ENCODE assay signal across 31 cellular contexts in the genomic region with DNA sequence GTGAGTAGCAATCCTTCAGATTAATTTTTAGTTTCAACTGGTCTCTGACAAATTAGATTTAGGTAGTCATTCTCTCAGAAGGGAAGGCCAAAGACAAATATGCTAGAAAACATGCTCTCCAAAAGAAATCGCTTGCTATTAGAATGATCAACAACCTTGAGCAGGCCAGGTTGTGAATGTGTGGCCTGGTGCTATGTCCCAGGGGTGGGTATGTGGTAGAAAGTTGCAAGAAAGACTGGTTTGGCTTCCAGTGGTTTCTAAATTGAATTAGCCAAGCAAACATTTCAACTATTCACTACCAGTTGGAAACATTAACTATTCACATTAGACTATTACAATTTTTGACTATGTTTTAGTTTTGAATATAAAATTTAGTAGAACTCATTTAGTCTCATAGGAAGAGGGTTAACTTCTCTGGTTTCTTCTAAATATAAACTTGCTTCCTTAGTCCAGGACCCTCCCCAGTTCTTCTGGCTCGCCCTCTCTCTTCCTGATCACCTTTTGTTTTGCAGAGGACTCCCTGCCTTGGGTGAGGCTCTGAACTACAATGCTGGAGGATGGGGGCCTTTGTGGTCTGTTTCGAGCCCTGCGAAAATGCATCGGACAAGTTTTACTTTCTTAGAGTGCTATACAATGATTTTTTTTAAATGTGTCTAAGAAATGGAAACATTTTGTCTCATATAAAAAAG.
A peak's percentile ranks its signal among the peaks of the same experiment; 100 is the strongest.
DNase-seq lines count a peak whose midpoint lies in the region; ATAC-seq and TF ChIP-seq lines count a peak whose summit lies in the region.
"Had no signal": no experiment of that assay in that cellular context is flagged by ENCODE, and none has a peak within 500 bp of the region (broad histone marks: within the 10 kb centered on the region; RNA-seq: fewer than 3 reads in every experiment).

No MANE protein-coding gene starts in this region.

- peak overlapping the region; percentile 77 for H2AFZ ChIP-seq in smooth muscle cell (ENCODE audit: low read depth)

- ATAC-seq in GM21447 (IDR thresholded peaks at IDR 0.05; ENCODE audit: unreplicated experiment) = no peak
- ATAC-seq: left cardiac atrium; right lobe of liver; stimulated activated naive CD8-positive, alpha-beta T cell treated with anti-CD3 and anti-CD28 coated beads, Interleukin-15, amount 100 ng/mL, for 72 hours had no signal

- H3K27ac ChIP-seq in HUES64 (ENCODE audit: low read depth, low read length) (peak overlapping the region; percentile 55; the same call in 1 of the 2 replicates), endodermal cell (ENCODE audit: low read depth, low read length) (no peak overlapping the region), smooth muscle cell (ENCODE audit: low read depth) (no peak overlapping the region), right atrium auricular region (no peak overlapping the region)
- H3K27ac ChIP-seq: KMS-11, right lobe of liver, thoracic aorta had no signal

- no peak overlapping the region for H3K4me2 ChIP-seq in smooth muscle cell
- H3K4me2 ChIP-seq: KMS-11 had no signal

- no peak for TF ChIP-seq CTCF in endodermal cell (conservative IDR thresholded peaks at IDR 0.05)
- TF ChIP-seq CTCF in smooth muscle cell (IDR thresholded peaks at IDR 0.05; ENCODE audit: borderline replicate concordance, insufficient read depth, poor library complexity, severe bottlenecking) = no peak
- TF ChIP-seq CTCF in right atrium auricular region (IDR thresholded peaks at IDR 0.05) = no peak

- 22% methylated on average over 5 of the region's 5 CpGs for WGBS in HUES64
- WGBS in endodermal cell (ENCODE audit: insufficient coverage in 1 of 2, insufficient read length in 1 of 2), 2 experiments = 14 to 44% methylated on average over 1 to 5 of the region's 5 CpGs
- 61% methylated on average over 5 of the region's 5 CpGs for WGBS in smooth muscle cell (ENCODE audit: low lambda C conversion rate)

- no peaks in the 10 kb centered on the region for H3K36me3 ChIP-seq in HUES64 (ENCODE audit: insufficient read depth, low read length)
- no peaks in the 10 kb centered on the region for H3K36me3 ChIP-seq in endodermal cell (ENCODE audit: control insufficient read depth, insufficient read depth, low read length)
- no peaks in the 10 kb centered on the region for H3K36me3 ChIP-seq in smooth muscle cell (ENCODE audit: low read depth)
- no peaks in the 10 kb centered on the region for H3K36me3 ChIP-seq in right atrium auricular region
- H3K36me3 ChIP-seq: right lobe of liver, thoracic aorta had no signal

- H3K4me1 ChIP-seq in HUES64 (ENCODE audit: insufficient read depth, low read length) (peaks cover 26% of the 10 kb centered on the region), endodermal cell (ENCODE audit: control insufficient read depth, insufficient read depth, low read length) (no peaks in the 10 kb centered on the region), smooth muscle cell (ENCODE audit: low read depth) (no peaks in the 10 kb centered on the region), right atrium auricular region (peaks cover 0 to 7% of the 10 kb centered on the region in 2 donors)
- H3K4me1 ChIP-seq: right lobe of liver had no signal

- peak overlapping the region; percentile 29 for H3K4me3 ChIP-seq in HUES64 (ENCODE audit: low read length)
- no peak overlapping the region for H3K4me3 ChIP-seq in endodermal cell (ENCODE audit: low read length)
- H3K4me3 ChIP-seq in smooth muscle cell = no peak overlapping the region
- no peak overlapping the region for H3K4me3 ChIP-seq in right atrium auricular region
- H3K4me3 ChIP-seq: right lobe of liver, thoracic aorta had no signal

- peaks cover 2% of the 10 kb centered on the region for H3K9me3 Mint-ChIP-seq in endodermal cell
- H3K9me3 Mint-ChIP-seq: immature natural killer cell; stimulated activated naive CD8-positive, alpha-beta T cell treated with anti-CD3 and anti-CD28 coated beads, Interleukin-15, amount 100 ng/mL, for 72 hours had no signal

- no peaks in the 10 kb centered on the region for H4K20me1 ChIP-seq in smooth muscle cell (ENCODE audit: low read depth)

- no peak overlapping the region for H3K4me3 Mint-ChIP-seq in endodermal cell
- H3K4me3 Mint-ChIP-seq: activated naive CD8-positive, alpha-beta T cell; immature natural killer cell; stimulated activated naive CD8-positive, alpha-beta T cell treated with anti-CD3 and anti-CD28 coated beads, Interleukin-15, amount 100 ng/mL, for 72 hours had no signal

- peak; percentile 77 for DNase-seq in endodermal cell
- peak; percentile 68 for DNase-seq in iPS-NIHi11 (ENCODE audit: low spot score)
- no peak for DNase-seq in smooth muscle cell (lab: John Stamatoyannopoulos, UW; ENCODE audit: unreplicated experiment)
- DNase-seq in DMS 273 treated with DMSO at 0.1 percent for 48 hours (lab: John Stamatoyannopoulos, UW) = no peak
- no peak for DNase-seq in nucleus accumbens (lab: John Stamatoyannopoulos, UW)
- DNase-seq in right atrium auricular region (ENCODE audit: low spot score) = no peak
- DNase-seq: activated CD4-positive, alpha-beta T cell treated with anti-CD3 and anti-CD28 coated beads for 4 hours; activated effector memory CD4-positive, alpha-beta T cell treated with Interleukin-2 at 50 U/mL for 16 hours; activated T-cell treated with anti-CD3 and anti-CD28 coated beads, Interleukin-2, amount 50 U/mL, for 1 hour; anterior cingulate cortex; C1 segment of cervical spinal cord; COR-L47; DMS53; GDM1; immature natural killer cell; left cardiac atrium; MM.1S; NCI-H1417 treated with DMSO at 0.1 percent for 48 hours; NCI-H2081; NCI-H226; NCI-H69; right lobe of liver; SHP77; stimulated activated CD4-positive, alpha-beta T cell treated with anti-CD3 and anti-CD28 coated beads, Interleukin-12 subunit alpha, Interleukin-12 subunit beta, amount 100 ng/mL, for 4 hours; stimulated activated CD4-positive, alpha-beta T cell treated with anti-CD3 and anti-CD28 coated beads, Interleukin-2, amount 100 ng/mL, for 48 hours; stimulated activated naive CD8-positive, alpha-beta T cell treated with anti-CD3 and anti-CD28 coated beads, Interleukin-15, amount 100 ng/mL, for 72 hours had no signal

- no peaks in the 10 kb centered on the region for H3K9me3 ChIP-seq in HUES64 (ENCODE audit: insufficient read depth, low read depth, low read length)
- no peaks in the 10 kb centered on the region for H3K9me3 ChIP-seq in endodermal cell (ENCODE audit: control insufficient read depth, low read length)
- H3K9me3 ChIP-seq in smooth muscle cell (replicated peaks; ENCODE audit: low read depth) = no peaks in the 10 kb centered on the region
- no peaks in the 10 kb centered on the region for H3K9me3 ChIP-seq in right atrium auricular region
- H3K9me3 ChIP-seq: right lobe of liver, thoracic aorta had no signal

- no peaks in the 10 kb centered on the region for H3K79me2 ChIP-seq in smooth muscle cell (ENCODE audit: low read depth)

- H3K4me1 Mint-ChIP-seq in endodermal cell = peaks cover 9% of the 10 kb centered on the region
- H3K4me1 Mint-ChIP-seq: stimulated activated naive CD8-positive, alpha-beta T cell treated with anti-CD3 and anti-CD28 coated beads, Interleukin-15, amount 100 ng/mL, for 72 hours had no signal

- H3K27me3 ChIP-seq in HUES64 (ENCODE audit: insufficient read depth, low read length) (no peaks in the 10 kb centered on the region), endodermal cell (ENCODE audit: control insufficient read depth, insufficient read depth, low read length, poor library complexity, severe bottlenecking) (no peaks in the 10 kb centered on the region), smooth muscle cell (ENCODE audit: low read depth) (no peaks in the 10 kb centered on the region), right atrium auricular region (no peaks in the 10 kb centered on the region)
- H3K27me3 ChIP-seq: right lobe of liver had no signal

- no peaks in the 10 kb centered on the region for H3K27me3 Mint-ChIP-seq in endodermal cell (ENCODE audit: insufficient read depth)
- H3K27me3 Mint-ChIP-seq: activated naive CD8-positive, alpha-beta T cell; stimulated activated naive CD8-positive, alpha-beta T cell treated with anti-CD3 and anti-CD28 coated beads, Interleukin-15, amount 100 ng/mL, for 72 hours had no signal

- H3K27ac Mint-ChIP-seq in endodermal cell = peak overlapping the region; percentile 66
- H3K27ac Mint-ChIP-seq: activated naive CD8-positive, alpha-beta T cell; stimulated activated naive CD8-positive, alpha-beta T cell treated with anti-CD3 and anti-CD28 coated beads, Interleukin-15, amount 100 ng/mL, for 72 hours had no signal

- no peaks in the 10 kb centered on the region for H3F3A ChIP-seq in smooth muscle cell (ENCODE audit: low read depth)

- H3K9ac ChIP-seq in HUES64 (ENCODE audit: low read depth, low read length) (0 out of 2 replicates have a peak overlapping the region, but pooled peaks have one; percentile 28), endodermal cell (ENCODE audit: extremely low read depth, low read length, poor library complexity, severe bottlenecking) (no peak overlapping the region), smooth muscle cell (ENCODE audit: low read depth) (no peak overlapping the region)
- H3K9ac ChIP-seq: KMS-11 had no signal

- H3K36me3 Mint-ChIP-seq in endodermal cell (ENCODE audit: low read depth) = no peaks in the 10 kb centered on the region
- H3K36me3 Mint-ChIP-seq: activated naive CD8-positive, alpha-beta T cell; immature natural killer cell had no signal

Comparison
In these comparisons a context has a peak if more than half of its experiments do, and no peak if none do; other contexts are left out.
1. DNase-seq: peak in endodermal cell (single experiment) and iPS-NIHi11 (single experiment); none in smooth muscle cell (single experiment), DMS 273 treated with DMSO at 0.1 percent for 48 hours (single experiment), nucleus accumbens (0 of 56) and right atrium auricular region (single experiment).